Comparison of ENCODE assay signal across 15 cellular contexts in genomic region chr4:113730467-113731216, GRCh38. TPM values are rescaled to one million over a fixed set of nuclear protein-coding genes. Genes with fewer than 3 reads are reported as not detected.
A peak's percentile ranks its signal among the peaks of the same experiment; 100 is the strongest.
DNase-seq lines count a peak whose midpoint lies in the region; ATAC-seq, FAIRE-seq and TF ChIP-seq lines count a peak whose summit lies in the region.
"Had no signal": no experiment of that assay in that cellular context is flagged by ENCODE, and none has a peak within 500 bp of the region (broad histone marks: within the 10 kb centered on the region; RNA-seq: fewer than 3 reads in every experiment).

No MANE protein-coding gene starts in this region.

- CTCF ChIA-PET in HEK293T (lab: Yijun Ruan, JAX): no interaction called here

- H3K36me3 Mint-ChIP-seq in activated T-cell treated with anti-CD3 and anti-CD28 coated beads, Interleukin-2, amount 50 U/mL, for 24 hours (ENCODE audit: low read depth): peaks cover 83% of the 10 kb centered on the region
- peaks cover 54% of the 10 kb centered on the region for H3K36me3 Mint-ChIP-seq in activated T-helper 17 cell treated with anti-CD3 and anti-CD28 coated beads, Interleukin-2, amount 50 U/mL, for 72 hours (ENCODE audit: low read depth)
- H3K36me3 Mint-ChIP-seq in progenitor cell of endocrine pancreas (ENCODE audit: insufficient read depth): peaks cover 14% of the 10 kb centered on the region

- H3K27ac Mint-ChIP-seq in activated T-cell treated with anti-CD3 and anti-CD28 coated beads, Interleukin-2, amount 50 U/mL, for 24 hours: peak overlapping the region; percentile 94
- peak overlapping the region; percentile 87 for H3K27ac Mint-ChIP-seq in activated T-helper 17 cell treated with anti-CD3 and anti-CD28 coated beads, Interleukin-2, amount 50 U/mL, for 72 hours
- H3K27ac Mint-ChIP-seq in progenitor cell of endocrine pancreas: peak overlapping the region; percentile 17
- H3K27ac Mint-ChIP-seq: HFFc6 had no signal

- FAIRE-seq in GM19239 (lab: Jason Lieb, UNC): peak; percentile 83

- ATAC-seq in activated T-helper 17 cell treated with anti-CD3 and anti-CD28 coated beads, Interleukin-2, amount 50 U/mL, for 72 hours (replicated peaks): peak; percentile 71
- ATAC-seq in GM19351 (IDR thresholded peaks at IDR 0.05; ENCODE audit: unreplicated experiment): no peak

- TF ChIP-seq CTCF in progenitor cell of endocrine pancreas (IDR thresholded peaks at IDR 0.05; ENCODE audit: unreplicated experiment): no peak

- DNase-seq in activated T-cell treated with anti-CD3 and anti-CD28 coated beads, Interleukin-2, amount 50 U/mL, for 24 hours: no peak
- no peak for DNase-seq in activated T-cell treated with anti-CD3 and anti-CD28 coated beads for 4 hours
- no peak for DNase-seq in GM19239 (ENCODE audit: insufficient read length, low spot score)
- no peak for DNase-seq in progenitor cell of endocrine pancreas (ENCODE audit: low spot score, unreplicated experiment)
- DNase-seq in HEK293T (ENCODE audit: extremely low spot score): no peak
- DNase-seq: COR-L47, GF-D8, HFFc6, NCI-H1105 treated with DMSO at 0.1 percent for 48 hours, NCI-H1694 treated with DMSO at 0.1 percent for 48 hours, NCI-H2107, NCI-H2227 treated with DMSO at 0.1 percent for 48 hours, NCI-H524 treated with DMSO at 0.1 percent for 48 hours had no signal

- peak overlapping the region; percentile 18 for H3K4me3 Mint-ChIP-seq in activated T-cell treated with anti-CD3 and anti-CD28 coated beads, Interleukin-2, amount 50 U/mL, for 24 hours
- H3K4me3 Mint-ChIP-seq in activated T-helper 17 cell treated with anti-CD3 and anti-CD28 coated beads, Interleukin-2, amount 50 U/mL, for 72 hours: peak overlapping the region; percentile 66
- H3K4me3 Mint-ChIP-seq in progenitor cell of endocrine pancreas (ENCODE audit: low read depth): no peak overlapping the region
- H3K4me3 Mint-ChIP-seq: HFFc6 had no signal

- H3K27me3 Mint-ChIP-seq in activated T-cell treated with anti-CD3 and anti-CD28 coated beads, Interleukin-2, amount 50 U/mL, for 24 hours: no peaks in the 10 kb centered on the region
- H3K27me3 Mint-ChIP-seq in activated T-helper 17 cell treated with anti-CD3 and anti-CD28 coated beads, Interleukin-2, amount 50 U/mL, for 72 hours: no peaks in the 10 kb centered on the region
- H3K27me3 Mint-ChIP-seq in progenitor cell of endocrine pancreas: no peaks in the 10 kb centered on the region

- peaks cover 91% of the 10 kb centered on the region for H3K4me1 Mint-ChIP-seq in activated T-cell treated with anti-CD3 and anti-CD28 coated beads, Interleukin-2, amount 50 U/mL, for 24 hours (ENCODE audit: low read depth)
- peaks cover 31% of the 10 kb centered on the region for H3K4me1 Mint-ChIP-seq in activated T-helper 17 cell treated with anti-CD3 and anti-CD28 coated beads, Interleukin-2, amount 50 U/mL, for 72 hours
- H3K4me1 Mint-ChIP-seq in progenitor cell of endocrine pancreas (ENCODE audit: low read depth): peaks cover 52% of the 10 kb centered on the region

- no peaks in the 10 kb centered on the region for H3K9me3 Mint-ChIP-seq in activated T-cell treated with anti-CD3 and anti-CD28 coated beads, Interleukin-2, amount 50 U/mL, for 24 hours
- H3K9me3 Mint-ChIP-seq in activated T-helper 17 cell treated with anti-CD3 and anti-CD28 coated beads, Interleukin-2, amount 50 U/mL, for 72 hours: no peaks in the 10 kb centered on the region
- no peaks in the 10 kb centered on the region for H3K9me3 Mint-ChIP-seq in progenitor cell of endocrine pancreas (ENCODE audit: low read depth)
- H3K9me3 Mint-ChIP-seq: HFFc6 had no signal

- POLR2A ChIA-PET in HEK293T (lab: Yijun Ruan, JAX): no interaction called here

TF ChIP-seq in HEK293T, 16 proteins besides CTCF, POLR2A, EP300 and RAD21:
- TF ChIP-seq FOXA1 (IDR thresholded peaks at IDR 0.05): no peak

RNA-seq across cellular contexts. Expression of gene CAMK2D, which starts 30.9 kb away (rescaled TPM):
- 10 to 100 TPM; 41.5 to 42.4 TPM for total RNA-seq in activated T-helper 17 cell treated with anti-CD3 and anti-CD28 coated beads, Interleukin-2, amount 50 U/mL, for 72 hours
- total RNA-seq in progenitor cell of endocrine pancreas: 72.2 and 74.4 TPM in 2 replicates

Comparison
In these comparisons a context has a peak if more than half of its experiments do, and no peak if none do; other contexts are left out.
1. H3K27ac Mint-ChIP-seq: peak in every context shown above with its lines; median percentile 94 in activated T-cell treated with anti-CD3 and anti-CD28 coated beads, Interleukin-2, amount 50 U/mL, for 24 hours; 87 in activated T-helper 17 cell treated with anti-CD3 and anti-CD28 coated beads, Interleukin-2, amount 50 U/mL, for 72 hours; 17 in progenitor cell of endocrine pancreas.